8 cellular contexts compared by ENCODE assay signal in the genomic region with DNA sequence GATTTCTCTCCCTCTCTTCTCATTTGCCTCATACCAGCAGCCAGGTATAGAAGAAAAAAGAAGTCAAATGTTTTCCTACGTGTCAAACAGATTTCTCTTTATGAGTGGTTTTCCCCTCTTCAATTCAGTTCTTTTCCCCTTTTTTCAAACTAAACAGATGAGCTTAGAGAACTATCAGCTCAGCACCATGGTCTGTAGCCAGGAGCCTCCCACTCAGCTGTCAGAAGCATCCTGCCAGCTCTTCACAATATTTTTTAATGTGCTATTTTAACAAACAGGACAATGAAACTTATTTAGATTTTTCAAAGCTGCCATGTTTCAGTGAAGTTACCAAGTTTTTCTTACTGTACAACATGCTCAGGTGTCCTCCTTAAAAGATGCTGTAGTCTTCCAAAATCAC.
"Had no signal": no experiment of that assay in that cellular context is flagged by ENCODE, and none has a peak within 500 bp of the region (broad histone marks: within the 10 kb centered on the region; RNA-seq: fewer than 3 reads in every experiment).

No MANE protein-coding gene starts in this region.

- H2AFZ ChIP-seq: GM23248 had no signal

- H3K4me3 ChIP-seq: GM23248, HAP-1 had no signal

- H3K9me3 Mint-ChIP-seq: HFFc6, IgD-negative memory B cell had no signal

- H3K9ac ChIP-seq: GM23248 had no signal

- H3K27ac ChIP-seq: GM23248 had no signal

- DNase-seq: GM23248, GOT3, H7, HFFc6, KBM-7 had no signal

- H3K9me3 ChIP-seq: HAP-1 had no signal

- H3K27ac Mint-ChIP-seq: HFFc6, IgD-negative memory B cell had no signal

- ATAC-seq: HCT116 had no signal

- H3K36me3 ChIP-seq: HAP-1 had no signal

- H3K36me3 Mint-ChIP-seq: IgD-negative memory B cell had no signal

- H3K4me3 Mint-ChIP-seq: HFFc6, IgD-negative memory B cell had no signal
